ENCODE assay signal across 8 cellular contexts in the genomic region with DNA sequence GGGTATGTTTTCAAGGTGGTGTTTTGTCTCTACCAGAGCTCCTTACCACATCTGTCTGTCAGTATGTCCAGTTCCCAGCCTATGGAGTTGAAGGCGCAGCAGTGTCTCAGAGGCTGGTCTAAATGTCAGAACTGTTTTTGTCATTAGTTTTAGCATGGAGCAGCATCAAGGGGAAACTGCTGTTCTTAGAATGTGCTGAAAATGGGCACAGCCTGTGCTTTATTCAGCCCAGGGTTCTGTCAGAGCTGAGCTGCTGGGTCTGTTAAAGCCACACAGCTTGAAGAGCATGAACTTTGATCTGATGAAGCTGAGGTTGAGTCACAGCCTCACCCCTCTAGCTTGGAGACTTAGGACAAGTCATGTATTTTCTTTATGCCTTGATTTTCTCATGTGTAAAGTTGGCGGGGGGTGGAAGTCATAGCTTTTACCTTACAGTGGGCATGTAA.
A peak's percentile ranks its signal among the peaks of the same experiment; 100 is the strongest.
DNase-seq lines count a peak whose midpoint lies in the region; ATAC-seq lines count a peak whose summit lies in the region.

No MANE protein-coding gene starts in this region.

- peaks cover 8% of the 10 kb centered on the region for H3K36me3 Mint-ChIP-seq in activated naive CD4-positive, alpha-beta T cell treated with anti-CD3 and anti-CD28 coated beads, Interleukin-2, amount 10 ng/mL, durations not matched to agents 7 days and 5 days
- H3K36me3 Mint-ChIP-seq in naive thymus-derived CD8-positive, alpha-beta T cell = peaks cover 8 to 27% (median 25%) of the 10 kb centered on the region in 3 donors

- H3K9me3 Mint-ChIP-seq in activated naive CD4-positive, alpha-beta T cell treated with anti-CD3 and anti-CD28 coated beads, Interleukin-2, amount 10 ng/mL, durations not matched to agents 7 days and 5 days = peaks cover 10% of the 10 kb centered on the region
- H3K9me3 Mint-ChIP-seq in naive thymus-derived CD8-positive, alpha-beta T cell = peaks cover 0 to 11% (median 5%) of the 10 kb centered on the region in 9 donors

- H3K27ac Mint-ChIP-seq in activated naive CD4-positive, alpha-beta T cell treated with anti-CD3 and anti-CD28 coated beads, Interleukin-2, amount 10 ng/mL, durations not matched to agents 7 days and 5 days = peak overlapping the region; percentile 90
- peak overlapping the region; percentile 4 to 92 (median 72) for H3K27ac Mint-ChIP-seq in naive thymus-derived CD8-positive, alpha-beta T cell

- ATAC-seq in naive thymus-derived CD8-positive, alpha-beta T cell = peak; percentile 42 to 51
- ATAC-seq in HG02571 (IDR thresholded peaks at IDR 0.05; ENCODE audit: unreplicated experiment) = no peak

- DNase-seq in EH (ENCODE audit: low read depth) (peak; percentile 6), LoVo (ENCODE audit: low spot score) (peak; percentile 82), GOT3 (lab: John Stamatoyannopoulos, UW) (no peak), Ammon's horn (ENCODE audit: low spot score) (no peak), NCI-H774 (lab: John Stamatoyannopoulos, UW) (no peak)
- DNase-seq in activated naive CD4-positive, alpha-beta T cell treated with anti-CD3 and anti-CD28 coated beads, Interleukin-2, amount 10 ng/mL, durations not matched to agents 7 days and 5 days = peak; percentile 57
- DNase-seq in naive thymus-derived CD8-positive, alpha-beta T cell = peak in 7 of 10 donors; percentile 12 to 56 (median 30)

- peaks cover 48% of the 10 kb centered on the region for H3K4me1 Mint-ChIP-seq in activated naive CD4-positive, alpha-beta T cell treated with anti-CD3 and anti-CD28 coated beads, Interleukin-2, amount 10 ng/mL, durations not matched to agents 7 days and 5 days
- H3K4me1 Mint-ChIP-seq in naive thymus-derived CD8-positive, alpha-beta T cell = peaks cover 42 to 73% (median 68%) of the 10 kb centered on the region in 4 donors

- peaks cover 65% of the 10 kb centered on the region for H3K27me3 Mint-ChIP-seq in activated naive CD4-positive, alpha-beta T cell treated with anti-CD3 and anti-CD28 coated beads, Interleukin-2, amount 10 ng/mL, durations not matched to agents 7 days and 5 days
- H3K27me3 Mint-ChIP-seq in naive thymus-derived CD8-positive, alpha-beta T cell = peaks cover 50 to 84% (median 61%) of the 10 kb centered on the region in 5 donors

- H3K4me3 Mint-ChIP-seq in activated naive CD4-positive, alpha-beta T cell treated with anti-CD3 and anti-CD28 coated beads, Interleukin-2, amount 10 ng/mL, durations not matched to agents 7 days and 5 days = peak overlapping the region; percentile 40
- peak overlapping the region; percentile 53 to 82 (median 75) for H3K4me3 Mint-ChIP-seq in naive thymus-derived CD8-positive, alpha-beta T cell

- CTCF ChIA-PET in activated naive CD4-positive, alpha-beta T cell treated with anti-CD3 and anti-CD28 coated beads, Interleukin-2, amount 10 ng/mL, durations not matched to agents 7 days and 5 days (lab: Charles Lee) = interaction anchor here (0.8 to 3.1 kb wide), 20 partner anchors 11 to 229 kb away, joined by 3 to 19 read pairs (median 3); no protein-coding TSS in a partner anchor

- POLR2A ChIA-PET in naive thymus-derived CD8-positive, alpha-beta T cell (lab: Charles Lee) = interaction anchor here (0.7 to 1.4 kb wide), 3 partner anchors 16 to 379 kb away, joined by 3 to 10 read pairs (median 3); no protein-coding TSS in a partner anchor

Comparison
In these comparisons a context has a peak if more than half of its experiments do, and no peak if none do; other contexts are left out.
1. DNase-seq: peak in EH (single experiment), LoVo (single experiment), activated naive CD4-positive, alpha-beta T cell treated with anti-CD3 and anti-CD28 coated beads, Interleukin-2, amount 10 ng/mL, durations not matched to agents 7 days and 5 days (single experiment) and naive thymus-derived CD8-positive, alpha-beta T cell (7 of 10); none in GOT3 (single experiment), Ammon's horn (single experiment) and NCI-H774 (single experiment).